ENCODE assay signal across 1 cellular context in genomic region chr17:67379251-67379630, GRCh38.
TF ChIP-seq lines count a peak whose summit lies in the region.

No MANE protein-coding gene starts in this region.

TF ChIP-seq in K562, 482 proteins besides CTCF, POLR2A, EP300 and RAD21:
- TF ChIP-seq SNIP1 (IDR thresholded peaks at IDR 0.05; ENCODE audit: low read depth): no peak
- TF ChIP-seq, protein P1, sequence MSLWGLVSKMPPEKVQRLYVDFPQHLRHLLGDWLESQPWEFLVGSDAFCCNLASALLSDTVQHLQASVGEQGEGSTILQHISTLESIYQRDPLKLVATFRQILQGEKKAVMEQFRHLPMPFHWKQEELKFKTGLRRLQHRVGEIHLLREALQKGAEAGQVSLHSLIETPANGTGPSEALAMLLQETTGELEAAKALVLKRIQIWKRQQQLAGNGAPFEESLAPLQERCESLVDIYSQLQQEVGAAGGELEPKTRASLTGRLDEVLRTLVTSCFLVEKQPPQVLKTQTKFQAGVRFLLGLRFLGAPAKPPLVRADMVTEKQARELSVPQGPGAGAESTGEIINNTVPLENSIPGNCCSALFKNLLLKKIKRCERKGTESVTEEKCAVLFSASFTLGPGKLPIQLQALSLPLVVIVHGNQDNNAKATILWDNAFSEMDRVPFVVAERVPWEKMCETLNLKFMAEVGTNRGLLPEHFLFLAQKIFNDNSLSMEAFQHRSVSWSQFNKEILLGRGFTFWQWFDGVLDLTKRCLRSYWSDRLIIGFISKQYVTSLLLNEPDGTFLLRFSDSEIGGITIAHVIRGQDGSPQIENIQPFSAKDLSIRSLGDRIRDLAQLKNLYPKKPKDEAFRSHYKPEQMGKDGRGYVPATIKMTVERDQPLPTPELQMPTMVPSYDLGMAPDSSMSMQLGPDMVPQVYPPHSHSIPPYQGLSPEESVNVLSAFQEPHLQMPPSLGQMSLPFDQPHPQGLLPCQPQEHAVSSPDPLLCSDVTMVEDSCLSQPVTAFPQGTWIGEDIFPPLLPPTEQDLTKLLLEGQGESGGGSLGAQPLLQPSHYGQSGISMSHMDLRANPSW (CRISPR knock-in tag; IDR thresholded peaks at IDR 0.05): no peak
- TF ChIP-seq C11orf30 (IDR thresholded peaks at IDR 0.05; ENCODE audit: low read depth): no peak
- TF ChIP-seq, protein P2, sequence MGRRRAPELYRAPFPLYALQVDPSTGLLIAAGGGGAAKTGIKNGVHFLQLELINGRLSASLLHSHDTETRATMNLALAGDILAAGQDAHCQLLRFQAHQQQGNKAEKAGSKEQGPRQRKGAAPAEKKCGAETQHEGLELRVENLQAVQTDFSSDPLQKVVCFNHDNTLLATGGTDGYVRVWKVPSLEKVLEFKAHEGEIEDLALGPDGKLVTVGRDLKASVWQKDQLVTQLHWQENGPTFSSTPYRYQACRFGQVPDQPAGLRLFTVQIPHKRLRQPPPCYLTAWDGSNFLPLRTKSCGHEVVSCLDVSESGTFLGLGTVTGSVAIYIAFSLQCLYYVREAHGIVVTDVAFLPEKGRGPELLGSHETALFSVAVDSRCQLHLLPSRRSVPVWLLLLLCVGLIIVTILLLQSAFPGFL (CRISPR knock-in tag; IDR thresholded peaks at IDR 0.05): 0 out of 2 replicates have a peak, but pooled peaks have one; percentile 45
